In genomic region chr11:69843529-69843921, GRCh38 we compare ENCODE assay signal across 22 cellular contexts. TPM values are rescaled to one million over a fixed set of nuclear protein-coding genes. Genes with fewer than 3 reads are reported as not detected.
"Had no signal": no experiment of that assay in that cellular context is flagged by ENCODE, and none has a peak within 500 bp of the region (broad histone marks: within the 10 kb centered on the region; RNA-seq: fewer than 3 reads in every experiment).

No MANE protein-coding gene starts in this region.

- FAIRE-seq: RCC 7860 had no signal

- DNase-seq: IMR-90, KBM-7, MV-4-11, NCI-H1048, NCI-H1105, NCI-H146, NCI-H1694 treated with DMSO at 0.1 percent for 48 hours, NCI-H1930, NCI-H2081, NCI-H2107, NCI-H2227 treated with DMSO at 0.1 percent for 48 hours, NCI-H524, NCI-H69, NCI-H774, Right ventricle myocardium superior, RPMI8226 had no signal

RNA-seq across cellular contexts. Expression of gene FGF3, which starts 24.3 kb away (rescaled TPM):
- total RNA-seq: HT1080, IMR-90, LHCN-M2, MCF 10A, NCI-H460, Right ventricle myocardium superior, SK-MEL-5 had no signal
- polyA plus RNA-seq: IMR-90 had no signal
